In the genomic region with DNA sequence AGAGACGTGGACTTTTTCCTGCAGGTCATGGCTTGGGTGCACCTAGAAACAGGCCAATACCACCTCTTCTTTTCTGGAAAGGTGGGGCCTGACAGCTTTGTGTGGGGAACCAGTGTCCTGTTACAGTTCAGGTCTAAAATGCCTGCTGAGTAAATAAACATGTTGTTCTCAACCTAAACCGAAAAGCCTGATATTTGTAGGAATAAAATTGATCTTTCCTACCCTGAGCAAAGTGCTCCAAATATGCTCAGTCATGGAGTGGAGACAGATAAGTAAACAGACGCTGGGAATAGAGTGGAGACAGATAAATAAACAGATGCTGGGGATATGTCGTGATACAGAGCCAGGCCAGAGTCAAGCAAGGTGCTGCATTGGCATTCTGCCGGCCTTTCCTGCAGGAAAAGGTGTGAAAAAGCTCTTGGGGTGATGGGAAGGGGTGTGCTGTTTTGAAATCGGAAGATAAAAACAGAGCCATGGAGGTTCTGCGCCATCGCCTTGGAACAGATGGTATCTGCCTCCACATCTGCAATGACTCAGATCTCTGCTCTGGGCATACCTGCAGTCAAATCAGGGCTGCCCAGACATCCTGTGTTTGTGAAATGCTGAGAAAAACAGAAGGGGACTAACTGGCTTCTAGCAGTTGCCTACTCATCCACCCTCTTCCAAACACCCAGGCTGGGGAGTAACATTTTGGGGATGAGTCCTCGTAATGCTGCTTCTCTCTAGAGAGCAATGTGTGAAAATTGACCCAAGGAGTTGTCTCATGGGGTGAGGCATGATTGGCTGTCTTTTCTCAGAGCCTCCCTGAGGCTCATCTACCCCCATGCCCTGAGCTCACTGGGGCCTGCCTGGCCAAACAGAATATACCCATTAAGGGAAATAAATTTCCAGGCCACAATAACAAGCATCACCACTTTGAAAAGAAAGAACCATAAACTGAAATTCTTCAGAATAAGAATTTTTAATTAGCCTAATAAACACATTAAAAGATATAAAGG, we compare ENCODE assay signal across 8 cellular contexts. TPM values are rescaled to one million over a fixed set of nuclear protein-coding genes. Genes with fewer than 3 reads are reported as not detected.
DNase-seq lines count a peak whose midpoint lies in the region; ATAC-seq, FAIRE-seq and TF ChIP-seq lines count a peak whose summit lies in the region.

No MANE protein-coding gene starts in this region.

- POLR2A ChIA-PET in OCI-LY7 (lab: Charles Lee) = no interaction called here

- H3K4me2 ChIP-seq in OCI-LY7 (ENCODE audit: low read length) = peak overlapping the region; percentile 65

- intact Hi-C loops in OCI-LY7 (cut with micrococcal nuclease; ENCODE audit: unreplicated experiment) = no loop called here

- H4K20me1 ChIP-seq in OCI-LY7 (ENCODE audit: insufficient read depth, low read length) = no peaks in the 10 kb centered on the region

- DNase-seq in OCI-LY7 (ENCODE audit: low spot score) (peak; percentile 81), left kidney (ENCODE audit: low read depth, low spot score) (peak; percentile 51), D721Med (ENCODE audit: insufficient read length, low spot score) (no peak), GOT3 (lab: John Stamatoyannopoulos, UW) (no peak), HuH-7.5 (ENCODE audit: low spot score) (no peak), NCI-H187 (lab: John Stamatoyannopoulos, UW) (no peak)

- H3K4me1 ChIP-seq in OCI-LY7 (ENCODE audit: insufficient read depth, low read length, poor library complexity, severe bottlenecking) = peaks cover 23% of the 10 kb centered on the region

- H2AFZ ChIP-seq in OCI-LY7 (ENCODE audit: low read length) = peak overlapping the region; percentile 86

- TF ChIP-seq CTCF in OCI-LY7 (conservative IDR thresholded peaks at IDR 0.05; ENCODE audit: low read length) (no peak), D721Med (IDR thresholded peaks at IDR 0.05; ENCODE audit: insufficient read depth, missing control alignments) (no peak)

- no peaks in the 10 kb centered on the region for H3K79me2 ChIP-seq in OCI-LY7 (ENCODE audit: insufficient read depth, low read depth, low read length)

- H3K9me2 ChIP-seq in OCI-LY7 (ENCODE audit: insufficient read depth, low read length) = no peaks in the 10 kb centered on the region

- peak overlapping the region; percentile 46 for H3K4me3 ChIP-seq in OCI-LY7 (ENCODE audit: low read depth, low read length, poor library complexity, severe bottlenecking)

- no peaks in the 10 kb centered on the region for H3K9me3 ChIP-seq in OCI-LY7 (ENCODE audit: low read length)

- no TSS peak for BruUV-seq in OCI-LY7 (replicated peaks; lab: Mats Ljungman, UMichigan)

- CTCF ChIA-PET in OCI-LY7 (lab: Charles Lee; ENCODE audit: unreplicated experiment) = no interaction called here

- H3K27ac ChIP-seq in OCI-LY7 (ENCODE audit: low read depth, low read length, poor library complexity, severe bottlenecking) = peak overlapping the region; percentile 62

- peak; percentile 82 for ATAC-seq in GM18511 (IDR thresholded peaks at IDR 0.05; ENCODE audit: unreplicated experiment)
- peak; percentile 83 for ATAC-seq in GM21825 (IDR thresholded peaks at IDR 0.05; ENCODE audit: unreplicated experiment)

- no peaks in the 10 kb centered on the region for H3K36me3 ChIP-seq in OCI-LY7 (ENCODE audit: insufficient read depth, low read length)

- no peak for FAIRE-seq in D721Med (lab: Jason Lieb, UNC)

RNA-seq across cellular contexts. Expression of gene TRPV2, which starts 16.8 kb away (rescaled TPM):
- total RNA-seq in OCI-LY7 (2014; rRNA removed; shearing (Covaris generic)) = 10.5 and 15.4 TPM in 2 replicates
- total RNA-seq in OCI-LY7 (2022) = 4.9 and 5.3 TPM in 2 replicates

RNA-seq across cellular contexts. Expression of gene UBB, which starts 17.7 kb away (rescaled TPM):
- total RNA-seq in OCI-LY7 (2014; rRNA removed; shearing (Covaris generic)) = 2,854 and 2,972 TPM in 2 replicates
- total RNA-seq in OCI-LY7 (2022) = 1,291 and 1,479 TPM in 2 replicates

RNA-seq across cellular contexts. Expression of gene CENPV, which starts 45.3 kb away (rescaled TPM):
- 71.9 and 77.3 TPM in 2 replicates for total RNA-seq in OCI-LY7 (2014; rRNA removed; shearing (Covaris generic))
- total RNA-seq in OCI-LY7 (2022) = 78.8 and 84.6 TPM in 2 replicates

Comparison
In these comparisons a context has a peak if more than half of its experiments do, and no peak if none do; other contexts are left out.
1. DNase-seq: peak in OCI-LY7 (single experiment) and left kidney (single experiment); none in D721Med (single experiment), GOT3 (single experiment), HuH-7.5 (single experiment) and NCI-H187 (0 of 2).